In genomic region chr1:232293361-232293760, GRCh38 we compare ENCODE assay signal across 20 cellular contexts.
DNase-seq lines count a peak whose midpoint lies in the region; ATAC-seq, FAIRE-seq and TF ChIP-seq lines count a peak whose summit lies in the region.
"Had no signal": no experiment of that assay in that cellular context is flagged by ENCODE, and none has a peak within 500 bp of the region (broad histone marks: within the 10 kb centered on the region; RNA-seq: fewer than 3 reads in every experiment).

No MANE protein-coding gene starts in this region.

- peaks cover 44% of the 10 kb centered on the region for H3K4me1 Mint-ChIP-seq in MCF 10A (ENCODE audit: insufficient read depth, unreplicated experiment)
- peaks cover 11% of the 10 kb centered on the region for H3K4me1 Mint-ChIP-seq in type B pancreatic cell (ENCODE audit: unreplicated experiment)
- H3K4me1 Mint-ChIP-seq: CD14-positive monocyte, IgD-negative memory B cell had no signal

- H3K4me3 Mint-ChIP-seq in MCF 10A (ENCODE audit: unreplicated experiment) (no peak overlapping the region), type B pancreatic cell (no peak overlapping the region)
- H3K4me3 Mint-ChIP-seq: CD4-positive, alpha-beta memory T cell; IgD-negative memory B cell had no signal

- no TSS peak for BruUV-seq in MCF 10A (replicated peaks; lab: Mats Ljungman, UMichigan)

- H3K36me3 ChIP-seq in breast epithelium (no peaks in the 10 kb centered on the region), bronchial epithelial cell (ENCODE audit: control insufficient read depth, insufficient read depth, low read length) (no peaks in the 10 kb centered on the region), uterus (no peaks in the 10 kb centered on the region)
- H3K36me3 ChIP-seq: BLaER1, HAP-1 had no signal

- CTCF ChIA-PET in MCF 10A (lab: Yijun Ruan, JAX) = interaction anchor here (0.6 to 4.0 kb wide), 13 partner anchors 12 to 537 kb away, joined by 3 to 18 read pairs (median 3); no protein-coding TSS in a partner anchor

- H3K36me3 Mint-ChIP-seq in MCF 10A (ENCODE audit: insufficient read depth, unreplicated experiment) = no peaks in the 10 kb centered on the region
- no peaks in the 10 kb centered on the region for H3K36me3 Mint-ChIP-seq in type B pancreatic cell
- H3K36me3 Mint-ChIP-seq: CD14-positive monocyte; CD4-positive, alpha-beta memory T cell; IgD-negative memory B cell had no signal

- H3K27ac ChIP-seq in breast epithelium (no peak overlapping the region), uterus (no peak overlapping the region)
- H3K27ac ChIP-seq: BLaER1, GM23248 had no signal

- TF ChIP-seq POLR2A in breast epithelium (IDR thresholded peaks at IDR 0.05) (no peak), uterus (IDR thresholded peaks at IDR 0.05) (no peak)

- no peak for DNase-seq in MCF 10A (ENCODE audit: unreplicated experiment)
- DNase-seq in breast epithelium (ENCODE audit: low spot score in 2 of 2) = no peak
- peak; percentile 76 for DNase-seq in bronchial epithelial cell (ENCODE audit: low read depth)
- no peak for DNase-seq in type B pancreatic cell (ENCODE audit: extremely low spot score, unreplicated experiment)
- no peak for DNase-seq in NCI-H774 (lab: John Stamatoyannopoulos, UW)
- DNase-seq in uterus = no peak
- DNase-seq: 8988T; CD4-positive, alpha-beta memory T cell; DMS153; DND-41; EL had no signal

- FAIRE-seq in bronchial epithelial cell (lab: Jason Lieb, UNC) = no peak
- FAIRE-seq: GM12878, HepG2 had no signal

- H3K4me3 ChIP-seq in breast epithelium (no peak overlapping the region), bronchial epithelial cell (ENCODE audit: low read depth, low read length) (no peak overlapping the region), uterus (no peak overlapping the region)
- H3K4me3 ChIP-seq: BLaER1, GM12878, GM23248, HAP-1 had no signal

- no peaks in the 10 kb centered on the region for H3K9me3 Mint-ChIP-seq in MCF 10A (ENCODE audit: unreplicated experiment)
- H3K9me3 Mint-ChIP-seq in type B pancreatic cell = no peaks in the 10 kb centered on the region

- H3K27ac Mint-ChIP-seq in MCF 10A (ENCODE audit: low read depth, unreplicated experiment) = peak overlapping the region; percentile 26
- H3K27ac Mint-ChIP-seq in type B pancreatic cell = peak overlapping the region; percentile 60
- H3K27ac Mint-ChIP-seq: CD4-positive, alpha-beta memory T cell; IgD-negative memory B cell had no signal

- POLR2A ChIA-PET in MCF 10A (lab: Yijun Ruan, JAX) = interaction anchor here (0.7 to 4.1 kb wide), 14 partner anchors 8 to 427 kb away, joined by 3 to 45 read pairs (median 8); no protein-coding TSS in a partner anchor

- H3K9me3 ChIP-seq in breast epithelium (no peaks in the 10 kb centered on the region), uterus (no peaks in the 10 kb centered on the region)
- H3K9me3 ChIP-seq: BLaER1, HAP-1 had no signal

- H3K27me3 Mint-ChIP-seq in MCF 10A (ENCODE audit: insufficient read depth, unreplicated experiment) (no peaks in the 10 kb centered on the region), type B pancreatic cell (no peaks in the 10 kb centered on the region)
- H3K27me3 Mint-ChIP-seq: IgD-negative memory B cell had no signal

- H3K4me1 ChIP-seq in breast epithelium (no peaks in the 10 kb centered on the region), uterus (no peaks in the 10 kb centered on the region)
- H3K4me1 ChIP-seq: BLaER1, HAP-1 had no signal

- no peak for TF ChIP-seq CTCF in MCF 10A (IDR thresholded peaks at IDR 0.05; ENCODE audit: unreplicated experiment)
- TF ChIP-seq CTCF in breast epithelium (IDR thresholded peaks at IDR 0.05) = no peak
- TF ChIP-seq CTCF in bronchial epithelial cell (IDR thresholded peaks at IDR 0.05; ENCODE audit: insufficient read depth, low read length, severe bottlenecking) = no peak
- no peak for TF ChIP-seq CTCF in type B pancreatic cell (conservative IDR thresholded peaks at IDR 0.05)
- TF ChIP-seq CTCF in uterus (IDR thresholded peaks at IDR 0.05) = no peak

- ATAC-seq in esophagus mucosa (peak; percentile 46), HG03097 (IDR thresholded peaks at IDR 0.05; ENCODE audit: low FRiP score, unreplicated experiment) (no peak)
- ATAC-seq: GM12878, HepG2 had no signal

- intact Hi-C loops in MCF 10A (cut with micrococcal nuclease) = loop anchor here (2.0 kb wide), 1 partner anchor 23 kb away; no protein-coding TSS in a partner anchor
- intact Hi-C loops in breast epithelium (cut with DNase I; ENCODE audit: low total_unique reads) = loop anchor here (10.0 kb wide), 1 partner anchor 681 kb away; no protein-coding TSS in a partner anchor
- intact Hi-C loops in uterus (cut with DNase I; ENCODE audit: low total_unique reads) = no loop called here

- H3K27me3 ChIP-seq in breast epithelium (no peaks in the 10 kb centered on the region), bronchial epithelial cell (ENCODE audit: control insufficient read depth, insufficient read depth, low read length) (no peaks in the 10 kb centered on the region), uterus (no peaks in the 10 kb centered on the region)
- H3K27me3 ChIP-seq: BLaER1 had no signal
